33 cellular contexts compared by ENCODE assay signal in the genomic region with DNA sequence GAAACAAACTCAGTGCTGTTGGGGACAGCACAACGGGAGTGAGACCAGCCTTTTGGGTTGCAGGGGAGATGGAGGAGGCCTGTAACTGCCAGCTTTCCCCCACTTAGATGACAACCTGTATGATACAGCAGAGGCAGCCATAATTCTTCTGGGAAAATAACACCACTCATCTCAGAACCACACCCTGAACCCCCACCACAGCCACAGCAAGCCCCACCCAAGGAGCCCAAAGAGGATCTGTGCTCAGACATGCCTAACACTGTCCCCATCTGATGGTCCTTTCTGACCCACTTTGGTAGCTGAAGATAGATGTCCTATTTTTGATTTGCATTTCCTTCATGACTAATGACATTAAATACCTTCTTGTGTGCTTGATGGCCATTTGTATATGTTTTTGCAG. TPM values are rescaled to one million over a fixed set of nuclear protein-coding genes. Genes with fewer than 3 reads are reported as not detected.
"Had no signal": no experiment of that assay in that cellular context is flagged by ENCODE, and none has a peak within 500 bp of the region (broad histone marks: within the 10 kb centered on the region; RNA-seq: fewer than 3 reads in every experiment).

No MANE protein-coding gene starts in this region.

- H3K4me3 ChIP-seq: colonic mucosa, esophagus squamous epithelium, gastrocnemius medialis, heart right ventricle, left lung, lung had no signal

- ATAC-seq: effector memory CD8-positive, alpha-beta T cell; esophagus mucosa; gastrocnemius medialis; heart right ventricle; left cardiac atrium; left lung; left ventricle myocardium superior; naive thymus-derived CD4-positive, alpha-beta T cell had no signal

- H3K9me3 ChIP-seq: colonic mucosa, gastrocnemius medialis had no signal

- H3K4me1 ChIP-seq: colonic mucosa, esophagus squamous epithelium, gastrocnemius medialis, heart right ventricle, left lung had no signal

- DNase-seq: colonic mucosa; cortex of kidney; effector CD8-positive, alpha-beta T cell; effector memory CD8-positive, alpha-beta T cell; endodermal cell; erythroblast; esophagus squamous epithelium; foreskin fibroblast; foreskin melanocyte; gastrocnemius medialis; glutamatergic neuron; head of caudate nucleus; heart right ventricle; hippocampal formation; left cardiac atrium; left lung; left ventricle myocardium superior; mammary epithelial cell; mesendoderm; midbrain; naive thymus-derived CD4-positive, alpha-beta T cell had no signal

- H3K27me3 ChIP-seq: colonic mucosa had no signal

- FAIRE-seq: endometrium, islet of Langerhans, keratinocyte had no signal

- H3K27ac ChIP-seq: colonic mucosa, epithelial cell of prostate, esophagus squamous epithelium, gastrocnemius medialis, heart right ventricle, left lung had no signal

- H3K36me3 ChIP-seq: colonic mucosa, esophagus squamous epithelium, gastrocnemius medialis, heart right ventricle, left lung had no signal

RNA-seq across cellular contexts. Expression of a gene that starts 15.4 kb away (rescaled TPM):
- total RNA-seq: colonic mucosa; dermis microvascular lymphatic vessel endothelial cell; endodermal cell; esophagus mucosa; esophagus squamous epithelium; gastrocnemius medialis; glomerular endothelial cell; heart right ventricle; kidney epithelial cell; left cardiac atrium; left lung; left ventricle myocardium superior; lower leg skin; lung; mammary epithelial cell; mononuclear cell; mucosa of gallbladder; naive thymus-derived CD4-positive, alpha-beta T cell had no signal
- polyA plus RNA-seq: heart right ventricle; keratinocyte; lung; mammary epithelial cell; naive thymus-derived CD4-positive, alpha-beta T cell had no signal

RNA-seq across cellular contexts. Expression of a gene that starts 38.0 kb away (rescaled TPM):
- total RNA-seq: colonic mucosa; dermis microvascular lymphatic vessel endothelial cell; endodermal cell; esophagus mucosa; esophagus squamous epithelium; gastrocnemius medialis; glomerular endothelial cell; heart right ventricle; kidney epithelial cell; left cardiac atrium; left lung; left ventricle myocardium superior; lower leg skin; lung; mammary epithelial cell; mononuclear cell; mucosa of gallbladder; naive thymus-derived CD4-positive, alpha-beta T cell had no signal
- polyA plus RNA-seq: heart right ventricle; keratinocyte; lung; mammary epithelial cell; naive thymus-derived CD4-positive, alpha-beta T cell had no signal
